In the genomic region with DNA sequence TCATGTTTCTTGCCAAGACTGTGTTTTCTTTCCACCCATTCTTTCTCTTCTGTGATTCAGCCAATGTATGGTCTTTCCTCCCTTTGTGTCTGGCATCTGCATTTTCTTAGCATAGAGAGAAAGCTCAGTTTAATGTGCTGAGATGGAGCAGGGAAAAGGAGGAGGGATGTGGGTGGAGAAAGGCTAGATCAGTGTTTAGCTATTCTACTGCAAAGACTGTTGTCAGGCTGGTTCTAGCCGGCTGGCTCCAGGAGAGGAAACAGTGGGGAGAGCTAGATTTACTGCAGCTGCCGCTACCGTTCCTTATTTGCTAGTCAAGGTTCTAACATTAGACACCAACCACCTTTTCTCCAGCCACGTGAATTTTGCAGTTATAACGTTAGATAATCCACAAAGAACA, we compare ENCODE assay signal across 10 cellular contexts. TPM values are rescaled to one million over a fixed set of nuclear protein-coding genes. Genes with fewer than 3 reads are reported as not detected.
A peak's percentile ranks its signal among the peaks of the same experiment; 100 is the strongest.
DNase-seq lines count a peak whose midpoint lies in the region; ATAC-seq and TF ChIP-seq lines count a peak whose summit lies in the region.
"Had no signal": no experiment of that assay in that cellular context is flagged by ENCODE, and none has a peak within 500 bp of the region (broad histone marks: within the 10 kb centered on the region; RNA-seq: fewer than 3 reads in every experiment).

No MANE protein-coding gene starts in this region.

- H3K27ac Mint-ChIP-seq in Caco-2 (ENCODE audit: unreplicated experiment), result no peak overlapping the region

- peaks cover 26% of the 10 kb centered on the region for H3K27me3 Mint-ChIP-seq in Caco-2 (ENCODE audit: insufficient read depth, unreplicated experiment)

- H3K9me3 ChIP-seq in cardiac muscle cell (ENCODE audit: low read depth) (no peaks in the 10 kb centered on the region), right atrium auricular region (no peaks in the 10 kb centered on the region), Caco-2 (no peaks in the 10 kb centered on the region)

- H3K36me3 Mint-ChIP-seq in Caco-2 (ENCODE audit: insufficient read depth, unreplicated experiment), result peaks cover under 1% of the 10 kb centered on the region

- H3K27me3 ChIP-seq in cardiac muscle cell (no peaks in the 10 kb centered on the region), right atrium auricular region (no peaks in the 10 kb centered on the region), Caco-2 (replicated peaks; ENCODE audit: control insufficient read depth, insufficient read depth, low read length) (peaks cover 1% of the 10 kb centered on the region; the same call in 1 of the 2 replicates)

- H3K27ac ChIP-seq in cardiac muscle cell, result peak overlapping the region; percentile 63
- H3K27ac ChIP-seq in right atrium auricular region, result peak overlapping the region in 1 of 2 donors; percentile 26
- H3K27ac ChIP-seq: C4-2B had no signal

- CTCF ChIA-PET in Caco-2 (lab: Charles Lee), result no interaction called here

- POLR2A ChIA-PET in Caco-2 (lab: Charles Lee), result interaction anchor here (0.5 kb wide), 1 partner anchor 326 kb away, joined by 3 read pairs; no protein-coding TSS in a partner anchor

- no peaks in the 10 kb centered on the region for H3K36me3 ChIP-seq in cardiac muscle cell
- no peaks in the 10 kb centered on the region for H3K36me3 ChIP-seq in right atrium auricular region
- no peaks in the 10 kb centered on the region for H3K36me3 ChIP-seq in Caco-2 (ENCODE audit: control insufficient read depth, insufficient read depth, low read length)

- H3K9me3 Mint-ChIP-seq in Caco-2 (ENCODE audit: unreplicated experiment), result no peaks in the 10 kb centered on the region

- ATAC-seq in GM19328 (IDR thresholded peaks at IDR 0.05; ENCODE audit: unreplicated experiment), result no peak

- TF ChIP-seq CTCF in cardiac muscle cell (IDR thresholded peaks at IDR 0.05; ENCODE audit: low read depth, low read length) (no peak), right atrium auricular region (IDR thresholded peaks at IDR 0.05) (no peak), Caco-2 (IDR thresholded peaks at IDR 0.05; ENCODE audit: insufficient read depth in 1 of 2, low read depth in 1 of 2, low read length in 1 of 2, severe bottlenecking in 1 of 2, unreplicated experiment in 1 of 2) (no peak)

- H3K4me3 ChIP-seq in cardiac muscle cell, result no peak overlapping the region
- H3K4me3 ChIP-seq in right atrium auricular region, result no peak overlapping the region
- no peak overlapping the region for H3K4me3 ChIP-seq in Caco-2 (ENCODE audit: low read depth, low read length)

- no TSS peak for BruUV-seq in Caco-2 (replicated peaks; lab: Mats Ljungman, UMichigan)

- H3K4me1 ChIP-seq in cardiac muscle cell (ENCODE audit: low read depth) (peaks cover 28% of the 10 kb centered on the region), right atrium auricular region (peaks cover 0 to 25% of the 10 kb centered on the region in 2 donors), Caco-2 (no peaks in the 10 kb centered on the region)

- DNase-seq in cardiac muscle cell (ENCODE audit: low read depth in 1 of 2, low spot score in 1 of 2) (peak; percentile 63 to 71), right atrium auricular region (ENCODE audit: low spot score) (no peak), amygdala (lab: John Stamatoyannopoulos, UW) (peak in 44 of 56 donors; percentile 4 to 83 (median 42)), iPS-NIHi7 (ENCODE audit: extremely low spot score) (peak; percentile 79), stromal cell of bone marrow (ENCODE audit: low read depth) (peak; percentile 55), Caco-2 (no peak)
- no peak for DNase-seq in activated CD4-positive, alpha-beta T cell treated with anti-CD3 and anti-CD28 coated beads for 1 hour

- H3K4me1 Mint-ChIP-seq in Caco-2 (ENCODE audit: low read depth, unreplicated experiment), result peaks cover 14% of the 10 kb centered on the region

- no peak overlapping the region for H3K4me3 Mint-ChIP-seq in Caco-2 (ENCODE audit: unreplicated experiment)

- intact Hi-C loops in Caco-2 (cut with micrococcal nuclease; ENCODE audit: unreplicated experiment), result no loop called here

RNA-seq across cellular contexts. Expression of a gene that starts 5.2 kb away (rescaled TPM):
- total RNA-seq in cardiac muscle cell (52.1 and 70.9 TPM in 2 replicates), right atrium auricular region (10 to 100 TPM in 1 of 2 donors, 1 to 10 TPM in 1; 9.7 to 10.7 TPM), Caco-2 (2022) (3.3 and 3.6 TPM in 2 replicates)
- polyA plus RNA-seq in cardiac muscle cell, result 47.7 and 51.4 TPM in 2 replicates

RNA-seq across cellular contexts. Expression of a gene that starts 29.9 kb away (rescaled TPM):
- total RNA-seq in cardiac muscle cell (not detected in 2 replicates), right atrium auricular region (100 to 1,000 TPM in 1 of 2 donors, 10 to 100 TPM in 1; 22.1 to 104 TPM), Caco-2 (2022) (0.61 and 1.00 TPM in 2 replicates)
- 0.10 TPM in 1 of 2 replicates, not detected in the other for polyA plus RNA-seq in cardiac muscle cell
- total RNA-seq: SK-MEL-5 had no signal

Comparison
In these comparisons a context has a peak if more than half of its experiments do, and no peak if none do; other contexts are left out.
1. DNase-seq: peak in cardiac muscle cell (2 of 2), amygdala (44 of 56), iPS-NIHi7 (single experiment) and stromal cell of bone marrow (single experiment); none in right atrium auricular region (single experiment), Caco-2 (0 of 2) and activated CD4-positive, alpha-beta T cell treated with anti-CD3 and anti-CD28 coated beads for 1 hour (single experiment).
2. RNA of a gene that starts 29.9 kb away (total RNA-seq): 22.1 to 104 TPM in right atrium auricular region; 0.61 to 1.00 TPM in Caco-2 and not detected in cardiac muscle cell; every median in the first group is over 10 times any median in the second.